In the genomic region with DNA sequence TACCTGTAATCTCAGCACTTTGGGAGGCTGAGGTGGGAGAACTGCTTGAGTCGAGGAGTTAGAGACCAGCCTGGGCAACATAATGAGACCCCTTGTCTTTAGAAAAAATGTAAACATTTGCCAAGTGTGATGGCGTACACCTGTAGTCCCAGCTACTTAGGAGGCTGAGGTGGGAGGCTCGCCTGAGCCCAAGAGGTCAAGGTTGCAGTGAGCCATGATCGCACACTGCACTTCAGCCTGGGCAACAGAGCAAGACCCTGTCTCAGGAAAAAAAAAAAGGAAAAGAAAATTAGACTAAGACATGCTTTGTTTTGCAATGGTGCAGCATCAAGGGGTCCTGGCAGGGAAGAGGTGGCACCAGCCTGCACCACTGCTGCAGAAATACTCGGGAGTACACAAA, we compare ENCODE assay signal across 10 cellular contexts.
"Had no signal": no experiment of that assay in that cellular context is flagged by ENCODE, and none has a peak within 500 bp of the region (broad histone marks: within the 10 kb centered on the region; RNA-seq: fewer than 3 reads in every experiment).

No MANE protein-coding gene starts in this region.

- ATAC-seq: activated CD8-positive, alpha-beta T cell treated with anti-CD3 and anti-CD28 coated beads, Interleukin-2, amount 10 ng/mL, durations not matched to agents 7 days and 5 days; naive thymus-derived CD8-positive, alpha-beta T cell; sciatic nerve; T-cell had no signal

- H3K4me1 ChIP-seq: pancreas had no signal

- H3K27me3 ChIP-seq: cardiac muscle cell, pancreas had no signal

- H3K36me3 ChIP-seq: cardiac muscle cell, pancreas had no signal

- H3K9me3 ChIP-seq: pancreas had no signal

- FAIRE-seq: pancreas had no signal

- H3K4me3 ChIP-seq: cardiac muscle cell, pancreas had no signal

- DNase-seq: activated CD4-positive, alpha-beta T cell treated with anti-CD3 and anti-CD28 coated beads, Interleukin-2, amount 10 ng/mL, durations not matched to agents 7 days and 5 days; activated CD8-positive, alpha-beta T cell treated with anti-CD3 and anti-CD28 coated beads, Interleukin-2, amount 10 ng/mL, durations not matched to agents 7 days and 5 days; activated gamma-delta T cell; effector memory CD4-positive, alpha-beta T cell; stimulated activated naive CD4-positive, alpha-beta T cell; T-cell had no signal

- H3K27ac ChIP-seq: cardiac muscle cell, pancreas had no signal
